In the genomic region with DNA sequence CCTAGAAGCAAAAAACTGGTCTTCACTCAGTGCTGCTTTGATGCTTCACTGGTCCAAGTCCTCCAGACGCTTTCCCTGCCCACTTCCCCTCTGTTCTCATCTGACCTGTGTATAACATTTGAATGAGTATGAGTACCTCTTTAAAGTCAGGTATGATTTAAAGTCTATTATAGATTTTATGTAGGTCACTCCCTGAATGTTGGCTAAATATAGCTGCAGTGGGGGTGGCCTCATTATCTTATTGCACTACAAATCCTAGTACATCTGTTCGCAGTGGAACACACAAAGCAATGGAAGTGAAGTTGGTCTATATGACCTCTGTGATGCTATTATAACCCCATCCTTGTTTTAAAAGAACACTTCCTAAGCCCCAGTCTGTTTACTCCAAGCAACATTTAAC, we compare ENCODE assay signal across 21 cellular contexts. TPM values are rescaled to one million over a fixed set of nuclear protein-coding genes. Genes with fewer than 3 reads are reported as not detected.
A peak's percentile ranks its signal among the peaks of the same experiment; 100 is the strongest.
DNase-seq lines count a peak whose midpoint lies in the region; ATAC-seq, FAIRE-seq and TF ChIP-seq lines count a peak whose summit lies in the region.
"Had no signal": no experiment of that assay in that cellular context is flagged by ENCODE, and none has a peak within 500 bp of the region (broad histone marks: within the 10 kb centered on the region; RNA-seq: fewer than 3 reads in every experiment).

No MANE protein-coding gene starts in this region.

- no peaks in the 10 kb centered on the region for H3K27me3 ChIP-seq in heart left ventricle
- H3K27me3 ChIP-seq in K562 (ENCODE audit: control insufficient read depth in 2 of 2, insufficient read depth in 2 of 2, low read length in 2 of 2) = peaks cover 6 to 18% of the 10 kb centered on the region in 2 experiments; a peak in 3 of 5 replicates
- H3K27me3 ChIP-seq: BE2C had no signal

- no peaks in the 10 kb centered on the region for H3K9me3 ChIP-seq in heart left ventricle
- H3K9me3 ChIP-seq in K562 (replicated peaks; ENCODE audit: control insufficient read depth, insufficient read depth, low read depth, low read length) = no peaks in the 10 kb centered on the region
- H3K9me3 ChIP-seq: BE2C, HAP-1 had no signal

- intact Hi-C loops in heart left ventricle (cut with DNase I) = no loop called here
- intact Hi-C loops in cardiac septum (cut with DNase I) = no loop called here
- intact Hi-C loops in K562 (cut with micrococcal nuclease) = no loop called here

- H4K20me1 ChIP-seq in K562 (replicated peaks; ENCODE audit: control insufficient read depth, insufficient read depth, low read length) = no peaks in the 10 kb centered on the region

- H3K27ac ChIP-seq in heart left ventricle (no peak overlapping the region), K562 (ENCODE audit: extremely low read depth, low read depth, low read length) (no peak overlapping the region)
- H3K27ac ChIP-seq: GM23248 had no signal

- in situ Hi-C loops in K562 (cut with MboI) = no loop called here

- TF ChIP-seq RAD21 in K562 (CRISPR knock-in tag; conservative IDR thresholded peaks at IDR 0.05 in 1 of 2, IDR thresholded peaks at IDR 0.05 in 1 of 2) = no peak

- no peak for FAIRE-seq in K562 (lab: Jason Lieb, UNC)
- FAIRE-seq: A204.1, G401.6, GM12891, GM19239 had no signal

- TF ChIP-seq CTCF in heart left ventricle (IDR thresholded peaks at IDR 0.05) (no peak), K562 (IDR thresholded peaks at IDR 0.05 in 2 of 3, conservative IDR thresholded peaks at IDR 0.05 in 1 of 3; ENCODE audit: insufficient read depth in 2 of 3, low read depth in 1 of 3, low read length in 3 of 3) (no peak)

- ATAC-seq in heart left ventricle (peak in 3 of 4 donors; percentile 37 to 62 (median 46)), K562 (no peak)

- WGBS in heart left ventricle, 4 donors = 65 to 79% (median 72%) methylated on average over 2 of the region's 2 CpGs
- WGBS in K562 (ENCODE audit: insufficient coverage, low coverage, missing lambda C conversion rate) = 0% methylated on average over 2 of the region's 2 CpGs

- H3K9ac ChIP-seq in K562 (ENCODE audit: insufficient read depth in 1 of 2, low read depth in 2 of 2, low read length in 2 of 2) = no peak overlapping the region
- H3K9ac ChIP-seq: GM23248 had no signal

- DNase-seq in heart left ventricle = no peak
- no peak for DNase-seq in cardiac septum (ENCODE audit: low spot score)
- peak; percentile 23 for DNase-seq in NCI-H69 (lab: John Stamatoyannopoulos, UW)
- DNase-seq in K562 (ENCODE audit: extremely low read depth in 1 of 4, low spot score in 3 of 4) = no peak
- DNase-seq in putamen (ENCODE audit: low spot score) = peak; percentile 67
- DNase-seq in activated effector memory CD4-positive, alpha-beta T cell treated with anti-CD3 and anti-CD28 coated beads, Interleukin-2, amount 50 U/mL, for 16 hours = no peak
- DNase-seq in NOMO-1 treated with DMSO at 0.1 percent for 48 hours (lab: John Stamatoyannopoulos, UW; ENCODE audit: unreplicated experiment) = no peak
- no peak for DNase-seq in stimulated activated CD4-positive, alpha-beta T cell treated with anti-CD3 and anti-CD28 coated beads, Interleukin-2, amount 100 ng/mL, for 48 hours
- DNase-seq: ACHN; BE2C; C1 segment of cervical spinal cord; CD4-positive, CD25-positive, alpha-beta regulatory T cell; CD8-positive, alpha-beta memory T cell; COR-L47; GM23248 had no signal

- POLR2A ChIA-PET in K562 (lab: Yijun Ruan, JAX) = no interaction called here

- no TSS peak for BruUV-seq in K562 (replicated peaks; lab: Mats Ljungman, UMichigan)

- H3K36me3 ChIP-seq in heart left ventricle (no peaks in the 10 kb centered on the region), K562 (ENCODE audit: control insufficient read depth, insufficient read depth, low read length) (no peaks in the 10 kb centered on the region)
- H3K36me3 ChIP-seq: BE2C, HAP-1 had no signal

- H3K79me2 ChIP-seq in K562 (ENCODE audit: control insufficient read depth, insufficient read depth, low read length) = no peaks in the 10 kb centered on the region

- no peaks in the 10 kb centered on the region for H3K9me1 ChIP-seq in K562 (ENCODE audit: control insufficient read depth, insufficient read depth, low read length)

- CTCF ChIA-PET in K562 (lab: Yijun Ruan, JAX; ENCODE audit: low intra/inter-chr PET ratio) = no interaction called here

- no peak overlapping the region for H3K4me3 ChIP-seq in heart left ventricle
- no peak overlapping the region for H3K4me3 ChIP-seq in K562
- H3K4me3 ChIP-seq: GM23248, HAP-1 had no signal

- no peak for TF ChIP-seq EP300 in K562 (IDR thresholded peaks at IDR 0.05; ENCODE audit: low read length)

- H3K4me2 ChIP-seq in K562 (ENCODE audit: insufficient read depth, low read length) = no peak overlapping the region

- H3K4me1 ChIP-seq in heart left ventricle (peaks cover 0 to 3% (median 0%) of the 10 kb centered on the region in 12 donors), K562 (replicated peaks in 1 of 2; ENCODE audit: control insufficient read depth in 2 of 2, insufficient read depth in 2 of 2, low read length in 2 of 2) (no peaks in the 10 kb centered on the region)
- H3K4me1 ChIP-seq: BE2C, HAP-1 had no signal

- TF ChIP-seq POLR2A in heart left ventricle (IDR thresholded peaks at IDR 0.05) = no peak
- no peak for TF ChIP-seq POLR2A in K562 (conservative IDR thresholded peaks at IDR 0.05)

- H2AFZ ChIP-seq in K562 (ENCODE audit: low read depth, low read length) = no peak overlapping the region
- H2AFZ ChIP-seq: GM23248 had no signal

RNA-seq across cellular contexts. Expression of gene ARHGEF33, which starts 33.2 kb away (rescaled TPM):
- total RNA-seq in heart left ventricle = 1 to 10 TPM in 1 of 9 donors, under 1 TPM in 7, not detected in 1; 0.22 to 2.5 (median 0.35) TPM
- under 1 TPM; 0.18 to 0.30 TPM for polyA plus RNA-seq in heart left ventricle
- total RNA-seq in cardiac septum = 0.38 TPM
- 0.35 TPM in 1 of 2 replicates, not detected in the other for total RNA-seq in K562 (2011; cell fraction: chromatin; rRNA removed; ENCODE audit: low replicate concordance)
- total RNA-seq in K562 (2011; cell fraction: nucleolus; rRNA removed) = not detected in 2 replicates
- not detected in 2 replicates for total RNA-seq in K562 (2011; cell fraction: nucleoplasm; rRNA removed)
- 0.04 TPM in 1 of 2 replicates, not detected in the other for total RNA-seq in K562 (2014; rRNA removed)
- not detected in 2 replicates for total RNA-seq in K562 (2014; rRNA removed; fragmentation: Illumina TruSeq; extraction: Trizol)
- 0.04 TPM in 1 of 2 replicates, not detected in the other for total RNA-seq in K562 (2015; rRNA removed; fragmentation: Illumina TruSeq; extraction: Trizol)
- total RNA-seq in K562 (2021) = 0.02 TPM in 1 of 2 replicates, not detected in the other
- polyA plus RNA-seq in K562 (2011; rRNA removed) = 0.01 and 0.03 TPM in 2 replicates
- polyA plus RNA-seq in K562 (2011; cell fraction: cytosol; rRNA removed) = 0.01 and 0.04 TPM in 2 replicates
- polyA plus RNA-seq in K562 (2011; cell fraction: nucleus; rRNA removed) = 0.07 and 0.10 TPM in 2 replicates
- 0.01 TPM in 1 of 2 replicates, not detected in the other for polyA plus RNA-seq in K562 (2012)
- polyA plus RNA-seq in K562 (2014; fragmentation: Illumina TruSeq; extraction: Trizol) = not detected in 2 replicates
- polyA plus RNA-seq in K562 (2014; fragmentation: Nextera tagmentation; extraction: Ambion mirVana) = under 1 TPM in 1 of 2 experiments, not detected in 1; 0.08 TPM
- not detected in 2 replicates for polyA plus RNA-seq in K562 (2014; rRNA removed)
- polyA minus RNA-seq in K562 (2011; rRNA and poly(A)+ RNA removed) = 0.03 TPM in 1 of 2 replicates, not detected in the other
- not detected in 2 replicates for polyA minus RNA-seq in K562 (2011; cell fraction: cytosol; rRNA and poly(A)+ RNA removed)
- polyA minus RNA-seq in K562 (2011; cell fraction: nucleus; rRNA and poly(A)+ RNA removed) = 0.11 TPM in 1 of 2 replicates, not detected in the other
- total RNA-seq: CD4-positive, CD25-positive, alpha-beta regulatory T cell; H4 had no signal
- polyA plus RNA-seq: CD8-positive, alpha-beta memory T cell had no signal

RNA-seq across cellular contexts. Expression of gene MORN2, which starts 47.1 kb away (rescaled TPM):
- total RNA-seq in heart left ventricle (10 to 100 TPM; 10.5 to 27.6 (median 18.7) TPM), cardiac septum (12.6 TPM), K562 (2014; rRNA removed) (10.4 and 10.8 TPM in 2 replicates), K562 (2014; rRNA removed; fragmentation: Illumina TruSeq; extraction: Trizol) (20.8 and 21.1 TPM in 2 replicates), K562 (2015; rRNA removed; fragmentation: Illumina TruSeq; extraction: Trizol) (16.9 and 23.6 TPM in 2 replicates), K562 (2021) (10.2 and 10.4 TPM in 2 replicates)
- polyA plus RNA-seq in heart left ventricle (10 to 100 TPM; 38.6 to 39.8 TPM), K562 (2011; rRNA removed) (11.9 and 18.5 TPM in 2 replicates), K562 (2014; fragmentation: Illumina TruSeq; extraction: Trizol) (15.3 and 16.9 TPM in 2 replicates), K562 (2014; fragmentation: Nextera tagmentation; extraction: Ambion mirVana) (10 to 100 TPM; 35.4 to 39.5 TPM), K562 (2014; rRNA removed) (19.4 and 25.8 TPM in 2 replicates)
- 0.67 and 0.81 TPM in 2 replicates for total RNA-seq in K562 (2011; cell fraction: chromatin; rRNA removed; ENCODE audit: low replicate concordance)
- total RNA-seq in K562 (2011; cell fraction: nucleolus; rRNA removed) = 1.2 and 2.2 TPM in 2 replicates
- total RNA-seq in K562 (2011; cell fraction: nucleoplasm; rRNA removed) = 2.1 and 2.8 TPM in 2 replicates
- 3.2 and 6.2 TPM in 2 replicates for polyA plus RNA-seq in K562 (2011; cell fraction: cytosol; rRNA removed)
- 1.7 and 3.2 TPM in 2 replicates for polyA plus RNA-seq in K562 (2011; cell fraction: nucleus; rRNA removed)
- 12.1 and 35.2 TPM in 2 replicates for polyA plus RNA-seq in K562 (2012)
- 9.4 and 10.2 TPM in 2 replicates for polyA minus RNA-seq in K562 (2011; rRNA and poly(A)+ RNA removed)
- 3.2 TPM in 1 of 2 replicates, not detected in the other for polyA minus RNA-seq in K562 (2011; cell fraction: cytosol; rRNA and poly(A)+ RNA removed)
- polyA minus RNA-seq in K562 (2011; cell fraction: nucleus; rRNA and poly(A)+ RNA removed) = 0.67 and 1.00 TPM in 2 replicates

RNA-seq across cellular contexts. Expression of gene DHX57, which starts 47.2 kb away (rescaled TPM):
- 10 to 100 TPM in 3 of 9 donors, 1 to 10 TPM in 6; 5.6 to 15.0 (median 9.6) TPM for total RNA-seq in heart left ventricle
- 1 to 10 TPM; 4.1 to 7.5 TPM for polyA plus RNA-seq in heart left ventricle
- total RNA-seq in cardiac septum = 9.4 TPM
- 30.4 and 67.1 TPM in 2 replicates for total RNA-seq in K562 (2011; cell fraction: chromatin; rRNA removed; ENCODE audit: low replicate concordance)
- 13.2 and 20.3 TPM in 2 replicates for total RNA-seq in K562 (2011; cell fraction: nucleolus; rRNA removed)
- total RNA-seq in K562 (2011; cell fraction: nucleoplasm; rRNA removed) = 27.6 and 28.2 TPM in 2 replicates
- total RNA-seq in K562 (2014; rRNA removed) = 15.1 and 15.8 TPM in 2 replicates
- total RNA-seq in K562 (2014; rRNA removed; fragmentation: Illumina TruSeq; extraction: Trizol) = 20.8 and 22.1 TPM in 2 replicates
- 17.0 and 20.2 TPM in 2 replicates for total RNA-seq in K562 (2015; rRNA removed; fragmentation: Illumina TruSeq; extraction: Trizol)
- 18.4 and 20.1 TPM in 2 replicates for total RNA-seq in K562 (2021)
- polyA plus RNA-seq in K562 (2011; rRNA removed) = 15.9 and 23.6 TPM in 2 replicates
- 5.8 and 8.1 TPM in 2 replicates for polyA plus RNA-seq in K562 (2011; cell fraction: cytosol; rRNA removed)
- 13.0 and 13.4 TPM in 2 replicates for polyA plus RNA-seq in K562 (2011; cell fraction: nucleus; rRNA removed)
- 8.7 and 11.1 TPM in 2 replicates for polyA plus RNA-seq in K562 (2012)
- polyA plus RNA-seq in K562 (2014; fragmentation: Illumina TruSeq; extraction: Trizol) = 15.6 and 17.9 TPM in 2 replicates
- 10 to 100 TPM in 1 of 2 experiments, 1 to 10 TPM in 1; 7.4 to 10.2 TPM for polyA plus RNA-seq in K562 (2014; fragmentation: Nextera tagmentation; extraction: Ambion mirVana)
- polyA plus RNA-seq in K562 (2014; rRNA removed) = 13.1 and 14.8 TPM in 2 replicates
- polyA minus RNA-seq in K562 (2011; rRNA and poly(A)+ RNA removed) = 41.6 and 43.8 TPM in 2 replicates
- 16.9 and 25.6 TPM in 2 replicates for polyA minus RNA-seq in K562 (2011; cell fraction: cytosol; rRNA and poly(A)+ RNA removed)
- 9.4 and 16.1 TPM in 2 replicates for polyA minus RNA-seq in K562 (2011; cell fraction: nucleus; rRNA and poly(A)+ RNA removed)

Comparison
In these comparisons a context has a peak if more than half of its experiments do, and no peak if none do; other contexts are left out.
1. DNase-seq: peak in NCI-H69 (single experiment) and putamen (single experiment); none in heart left ventricle (0 of 5), cardiac septum (single experiment), K562 (0 of 4), activated effector memory CD4-positive, alpha-beta T cell treated with anti-CD3 and anti-CD28 coated beads, Interleukin-2, amount 50 U/mL, for 16 hours (single experiment), NOMO-1 treated with DMSO at 0.1 percent for 48 hours (single experiment) and stimulated activated CD4-positive, alpha-beta T cell treated with anti-CD3 and anti-CD28 coated beads, Interleukin-2, amount 100 ng/mL, for 48 hours (0 of 2).